In genomic region chr17:60934723-60935122, GRCh38 we compare ENCODE assay signal across 15 cellular contexts.
A peak's percentile ranks its signal among the peaks of the same experiment; 100 is the strongest.
DNase-seq lines count a peak whose midpoint lies in the region; ATAC-seq, FAIRE-seq and TF ChIP-seq lines count a peak whose summit lies in the region.
"Had no signal": no experiment of that assay in that cellular context is flagged by ENCODE, and none has a peak within 500 bp of the region (broad histone marks: within the 10 kb centered on the region; RNA-seq: fewer than 3 reads in every experiment).

No MANE protein-coding gene starts in this region.

- H3K23ac ChIP-seq in mesendoderm (ENCODE audit: low read length), result no peak overlapping the region

- no peak overlapping the region for H3K18ac ChIP-seq in mesendoderm (ENCODE audit: low read length)

- WGBS in mesendoderm (ENCODE audit: extremely low coverage, insufficient coverage, low lambda C conversion rate), result no CpG with 5 or more reads among the region's 6 CpGs

- H4K8ac ChIP-seq in mesendoderm (ENCODE audit: low read depth, low read length), result no peak overlapping the region

- no peak overlapping the region for H3K4ac ChIP-seq in mesendoderm (ENCODE audit: low read depth, low read length)

- no peak overlapping the region for H4K5ac ChIP-seq in mesendoderm (ENCODE audit: low read length)

- ATAC-seq in activated CD4-positive, CD25-positive, alpha-beta regulatory T cell treated with anti-CD3 and anti-CD28 coated beads, Interleukin-2, amount 50 U/mL, for 24 hours, result no peak
- ATAC-seq: K562 had no signal

- H3K27ac ChIP-seq in mesendoderm (ENCODE audit: low read depth, low read length) (no peak overlapping the region), SJCRH30 (no peak overlapping the region)
- H3K27ac ChIP-seq: GM23248 had no signal

- H3K9me3 ChIP-seq in SJCRH30 (replicated peaks), result no peaks in the 10 kb centered on the region

- no peak overlapping the region for H3K4me3 ChIP-seq in bronchial epithelial cell (ENCODE audit: low read depth, low read length)
- H3K4me3 ChIP-seq in mesendoderm (ENCODE audit: low read length), result no peak overlapping the region
- no peak overlapping the region for H3K4me3 ChIP-seq in SJCRH30
- H3K4me3 ChIP-seq: GM23248, K562 had no signal

- H2AK5ac ChIP-seq in mesendoderm (ENCODE audit: low read length), result no peak overlapping the region

- no peak overlapping the region for H2BK15ac ChIP-seq in mesendoderm (replicated peaks; ENCODE audit: low read depth)

- H3K36me3 ChIP-seq in bronchial epithelial cell (ENCODE audit: control insufficient read depth, insufficient read depth, low read length) (no peaks in the 10 kb centered on the region), mesendoderm (ENCODE audit: control insufficient read depth, insufficient read depth, low read length) (no peaks in the 10 kb centered on the region), SJCRH30 (no peaks in the 10 kb centered on the region)

- FAIRE-seq in bronchial epithelial cell (lab: Jason Lieb, UNC), result no peak
- FAIRE-seq: GM12892, K562 had no signal

- H3K56ac ChIP-seq in mesendoderm (ENCODE audit: low read length), result no peak overlapping the region

- DNase-seq in Daoy (ENCODE audit: low read depth) (peak; percentile 2), HK-2 (ENCODE audit: unreplicated experiment) (peak; percentile 4), bronchial epithelial cell (ENCODE audit: low read depth) (peak; percentile 18), mesendoderm (peak; percentile 8), GF-D8 (lab: John Stamatoyannopoulos, UW) (no peak), SJCRH30 (no peak)
- DNase-seq: C1 segment of cervical spinal cord; Calu3; CD4-positive, alpha-beta T cell; DMS 273 treated with DMSO at 0.1 percent for 48 hours; GM23248; H7 had no signal

- H3K27me3 ChIP-seq in bronchial epithelial cell (ENCODE audit: control insufficient read depth, insufficient read depth, low read length), result no peaks in the 10 kb centered on the region
- no peaks in the 10 kb centered on the region for H3K27me3 ChIP-seq in mesendoderm (ENCODE audit: insufficient read depth, low read length, poor library complexity)
- H3K27me3 ChIP-seq in SJCRH30, result no peaks in the 10 kb centered on the region

- H3K79me1 ChIP-seq in mesendoderm (ENCODE audit: low read length), result no peaks in the 10 kb centered on the region

- no peak overlapping the region for H3K9ac ChIP-seq in mesendoderm (ENCODE audit: low read length)
- H3K9ac ChIP-seq: GM23248 had no signal

- no peak overlapping the region for H2BK5ac ChIP-seq in mesendoderm (ENCODE audit: low read length)

- H3K4me1 ChIP-seq in mesendoderm (ENCODE audit: control insufficient read depth, low read depth, low read length) (no peaks in the 10 kb centered on the region), SJCRH30 (no peaks in the 10 kb centered on the region)

- no peak overlapping the region for H2BK120ac ChIP-seq in mesendoderm (ENCODE audit: low read depth, low read length)

- H3K4me2 ChIP-seq in mesendoderm (ENCODE audit: low read length), result no peak overlapping the region

- H3K79me2 ChIP-seq in mesendoderm (ENCODE audit: control insufficient read depth, insufficient read depth, low read length), result no peaks in the 10 kb centered on the region

- TF ChIP-seq CTCF in bronchial epithelial cell (IDR thresholded peaks at IDR 0.05; ENCODE audit: insufficient read depth, low read length, severe bottlenecking), result no peak

Comparison
In these comparisons a context has a peak if more than half of its experiments do, and no peak if none do; other contexts are left out.
1. DNase-seq: peak in Daoy (single experiment), HK-2 (single experiment), bronchial epithelial cell (single experiment) and mesendoderm (single experiment); none in GF-D8 (single experiment) and SJCRH30 (0 of 2).